ENCODE assay signal across 8 cellular contexts in the genomic region with DNA sequence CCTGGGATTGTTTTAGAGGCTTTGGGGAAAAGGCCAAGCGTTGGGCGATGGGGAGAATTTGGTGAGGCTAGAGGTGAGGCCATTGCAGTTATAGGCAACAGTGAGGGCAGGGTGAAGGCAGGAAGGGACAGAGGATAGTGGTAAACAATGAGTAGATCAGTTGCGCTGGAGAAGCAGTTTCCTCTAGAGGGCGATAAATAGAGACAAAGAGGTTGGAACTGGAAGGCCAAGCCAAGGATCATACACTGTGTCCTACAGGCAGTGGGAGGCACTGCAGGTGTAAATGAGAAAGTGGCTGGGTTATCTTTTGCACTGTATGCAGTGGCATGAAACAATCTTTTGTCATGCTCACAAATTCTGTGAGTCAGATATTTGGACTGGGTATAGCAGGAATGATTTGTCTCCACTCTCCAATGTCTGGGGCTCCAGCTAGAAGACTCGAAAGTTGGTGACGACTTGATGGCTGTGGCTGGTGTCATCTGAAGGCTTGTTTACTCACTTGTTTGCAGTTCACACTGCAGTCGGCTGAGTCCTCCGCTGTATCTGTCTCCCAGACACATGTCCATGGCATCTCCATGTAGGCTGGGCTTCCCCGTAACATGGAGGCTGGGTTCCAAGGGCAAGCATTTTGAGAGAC.
DNase-seq lines count a peak whose midpoint lies in the region; ATAC-seq, FAIRE-seq and TF ChIP-seq lines count a peak whose summit lies in the region.

No MANE protein-coding gene starts in this region.

- dilution Hi-C loops in endothelial cell of umbilical vein (cut with MboI; ENCODE audit: extremely low pct_ligation_motif_present, low sequenced_read_pairs) = no loop called here

- H3K9me1 ChIP-seq in endothelial cell of umbilical vein (replicated peaks; ENCODE audit: control insufficient read depth, extremely low read depth, insufficient read depth, low read length) = no peaks in the 10 kb centered on the region

- intact Hi-C loops in endothelial cell of umbilical vein (cut with micrococcal nuclease) = loop anchor here (1.0 to 2.0 kb wide), 5 partner anchors 24 to 733 kb away; no protein-coding TSS in a partner anchor

- H3K9me3 Mint-ChIP-seq in osteocyte (ENCODE audit: unreplicated experiment) = peaks cover 4% of the 10 kb centered on the region

- H3K4me2 ChIP-seq in endothelial cell of umbilical vein (ENCODE audit: insufficient read depth, low read length) = no peak overlapping the region

- H3K4me1 ChIP-seq in endothelial cell of umbilical vein (ENCODE audit: control insufficient read depth, extremely low read depth, insufficient read depth, low read length) = no peaks in the 10 kb centered on the region

- no peak overlapping the region for H3K27ac ChIP-seq in endothelial cell of umbilical vein (ENCODE audit: insufficient read depth, low read depth, low read length)

- H3K36me3 ChIP-seq in endothelial cell of umbilical vein (ENCODE audit: control insufficient read depth in 2 of 2, extremely low read depth in 1 of 2, insufficient read depth in 2 of 2, low read length in 2 of 2) = no peaks in the 10 kb centered on the region

- CTCF ChIA-PET in endothelial cell of umbilical vein (lab: Charles Lee) = interaction anchor here (1.0 kb wide), 1 partner anchor 388 kb away, joined by 4 read pairs; no protein-coding TSS in a partner anchor

- H3K27ac Mint-ChIP-seq in osteocyte (ENCODE audit: unreplicated experiment) = no peak overlapping the region

- no TSS peak for BruUV-seq in endothelial cell of umbilical vein (replicated peaks; lab: Mats Ljungman, UMichigan)

- no peak overlapping the region for H3K4me3 ChIP-seq in AG09309 (ENCODE audit: control insufficient read depth, low read depth, low read length)
- H3K4me3 ChIP-seq in GM12875 (ENCODE audit: low read depth, low read length) = no peak overlapping the region
- H3K4me3 ChIP-seq in endothelial cell of umbilical vein (replicated peaks in 1 of 3; ENCODE audit: insufficient read depth in 1 of 3, low read depth in 1 of 3, low read length in 3 of 3) = no peak overlapping the region

- H3K27me3 Mint-ChIP-seq in osteocyte (ENCODE audit: unreplicated experiment) = peaks cover 4% of the 10 kb centered on the region

- TF ChIP-seq CTCF in AG09309 (IDR thresholded peaks at IDR 0.05; ENCODE audit: control insufficient read depth, insufficient read depth, low read depth, low read length, missing control alignments) = peak; percentile 63
- TF ChIP-seq CTCF in GM12875 (IDR thresholded peaks at IDR 0.05; ENCODE audit: borderline replicate concordance, insufficient read depth, low read depth, low read length) = peak; percentile 91
- peak; percentile 71 to 80 for TF ChIP-seq CTCF in endothelial cell of umbilical vein (IDR thresholded peaks at IDR 0.05; ENCODE audit: extremely low read depth in 1 of 2, insufficient read depth in 1 of 2, low read depth in 1 of 2, low read length in 2 of 2)
- TF ChIP-seq CTCF in osteocyte (IDR thresholded peaks at IDR 0.05) = peak; percentile 57

- no peaks in the 10 kb centered on the region for H3K79me2 ChIP-seq in endothelial cell of umbilical vein (ENCODE audit: control insufficient read depth, insufficient read depth, low read length)

- H3K4me3 Mint-ChIP-seq in osteocyte (ENCODE audit: unreplicated experiment) = no peak overlapping the region

- POLR2A ChIA-PET in endothelial cell of umbilical vein (lab: Charles Lee) = no interaction called here

- H3K36me3 Mint-ChIP-seq in osteocyte (ENCODE audit: unreplicated experiment) = no peaks in the 10 kb centered on the region

- no peaks in the 10 kb centered on the region for H3K27me3 ChIP-seq in endothelial cell of umbilical vein (ENCODE audit: control insufficient read depth in 2 of 2, insufficient read depth in 2 of 2, low read length in 2 of 2)

- H2AFZ ChIP-seq in endothelial cell of umbilical vein (ENCODE audit: low read depth, low read length) = no peak overlapping the region

- TF ChIP-seq POLR2A in endothelial cell of umbilical vein (IDR thresholded peaks at IDR 0.05; ENCODE audit: low read depth, low read length) = no peak

- no peaks in the 10 kb centered on the region for H4K20me1 ChIP-seq in endothelial cell of umbilical vein (replicated peaks; ENCODE audit: control insufficient read depth, extremely low read depth, insufficient read depth, low read length)

- FAIRE-seq in endothelial cell of umbilical vein (lab: Jason Lieb, UNC) = peak; percentile 84

- H3K9ac ChIP-seq in endothelial cell of umbilical vein (replicated peaks; ENCODE audit: extremely low read depth, insufficient read depth, low read length) = no peak overlapping the region

- no peak for DNase-seq in AG09309 (ENCODE audit: low read depth)
- peak; percentile 38 for DNase-seq in LoVo (ENCODE audit: low spot score)
- DNase-seq in SHP77 treated with DMSO at 0.1 percent for 48 hours (lab: John Stamatoyannopoulos, UW) = peak; percentile 82
- peak; percentile 33 for DNase-seq in endothelial cell of umbilical vein (ENCODE audit: low read depth, low spot score)
- no peak for DNase-seq in osteocyte (ENCODE audit: extremely low spot score, unreplicated experiment)
- no peak for DNase-seq in amygdala (lab: John Stamatoyannopoulos, UW)

- no peaks in the 10 kb centered on the region for H3K9me3 ChIP-seq in endothelial cell of umbilical vein (replicated peaks; ENCODE audit: control insufficient read depth, insufficient read depth, low read length)

- H3K4me1 Mint-ChIP-seq in osteocyte (ENCODE audit: unreplicated experiment) = peaks cover 8% of the 10 kb centered on the region

- ATAC-seq in HG02571 (IDR thresholded peaks at IDR 0.05; ENCODE audit: unreplicated experiment) = peak; percentile 88

TF ChIP-seq in endothelial cell of umbilical vein, 7 proteins besides CTCF, POLR2A, EP300 and RAD21:
- TF ChIP-seq JUN (IDR thresholded peaks at IDR 0.05; ENCODE audit: borderline replicate concordance, insufficient read depth, insufficient read length, low read depth) (no peak), POLR2AphosphoS5 (IDR thresholded peaks at IDR 0.05; ENCODE audit: insufficient read depth, low read depth, low read length) (no peak), FOS (IDR thresholded peaks at IDR 0.05; ENCODE audit: borderline replicate concordance, insufficient read depth, low read length) (no peak), MYC (IDR thresholded peaks at IDR 0.05; ENCODE audit: low read depth, low read length) (no peak), GATA2 (IDR thresholded peaks at IDR 0.05; ENCODE audit: insufficient read depth, insufficient read length, low read depth, low read length) (no peak), EZH2 (IDR thresholded peaks at IDR 0.05; ENCODE audit: borderline replicate concordance, low read depth, low read length, severe bottlenecking) (no peak)
- TF ChIP-seq, protein P1, sequence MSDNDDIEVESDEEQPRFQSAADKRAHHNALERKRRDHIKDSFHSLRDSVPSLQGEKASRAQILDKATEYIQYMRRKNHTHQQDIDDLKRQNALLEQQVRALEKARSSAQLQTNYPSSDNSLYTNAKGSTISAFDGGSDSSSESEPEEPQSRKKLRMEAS (IDR thresholded peaks at IDR 0.05; ENCODE audit: insufficient read depth, insufficient read length) = no peak

Comparison
In these comparisons a context has a peak if more than half of its experiments do, and no peak if none do; other contexts are left out.
1. DNase-seq: peak in LoVo (single experiment), SHP77 treated with DMSO at 0.1 percent for 48 hours (single experiment) and endothelial cell of umbilical vein (single experiment); none in AG09309 (single experiment), osteocyte (single experiment) and amygdala (0 of 56).
2. Peak in every context shown above with its lines, with median percentiles within 50 percentile points of each other: CTCF ChIP-seq.